ENCODE assay signal across 21 cellular contexts in genomic region chr9:122115176-122116035, GRCh38. TPM values are rescaled to one million over a fixed set of nuclear protein-coding genes. Genes with fewer than 3 reads are reported as not detected.
DNase-seq lines count a peak whose midpoint lies in the region; ATAC-seq and TF ChIP-seq lines count a peak whose summit lies in the region.
"Had no signal": no experiment of that assay in that cellular context is flagged by ENCODE, and none has a peak within 500 bp of the region (broad histone marks: within the 10 kb centered on the region; RNA-seq: fewer than 3 reads in every experiment).

No MANE protein-coding gene starts in this region.

- no peak overlapping the region for H4K91ac ChIP-seq in H9 (ENCODE audit: insufficient read length, low read depth, low read length)

- H3K23me2 ChIP-seq in H9 (ENCODE audit: insufficient read length, low read depth, low read length, poor library complexity, severe bottlenecking): no peaks in the 10 kb centered on the region

- H3K36me3 ChIP-seq in NT2/D1 (ENCODE audit: insufficient read depth, insufficient read length, low read length) (no peaks in the 10 kb centered on the region), upper lobe of right lung (no peaks in the 10 kb centered on the region)
- H3K36me3 ChIP-seq: BLaER1, SJSA1 had no signal

- no peaks in the 10 kb centered on the region for H3K36me3 Mint-ChIP-seq in H9 (ENCODE audit: insufficient read depth in 1 of 3, low read depth in 3 of 3)
- no peaks in the 10 kb centered on the region for H3K36me3 Mint-ChIP-seq in neural crest cell (ENCODE audit: low read depth)
- H3K36me3 Mint-ChIP-seq: CD8-positive, alpha-beta T cell had no signal

- H4K5ac ChIP-seq in H9 (ENCODE audit: insufficient read length, low read depth, low read length): no peak overlapping the region

- H2BK12ac ChIP-seq in H9 (ENCODE audit: insufficient read length, low read depth, low read length): no peak overlapping the region

- no peak overlapping the region for H2BK5ac ChIP-seq in H9 (ENCODE audit: insufficient read length, low read length)

- H4K8ac ChIP-seq in H9 (replicated peaks; ENCODE audit: insufficient read length, low read depth, low read length): no peak overlapping the region

- no peak overlapping the region for H3K4me3 ChIP-seq in NT2/D1 (ENCODE audit: insufficient read length, low read depth)
- H3K4me3 ChIP-seq in upper lobe of right lung: no peak overlapping the region
- H3K4me3 ChIP-seq: BLaER1, GM12878, SJSA1 had no signal

- H3K27me3 ChIP-seq in H9 (ENCODE audit: insufficient read depth, low read length): no peaks in the 10 kb centered on the region
- no peaks in the 10 kb centered on the region for H3K27me3 ChIP-seq in NT2/D1 (ENCODE audit: insufficient read depth, insufficient read length)
- no peaks in the 10 kb centered on the region for H3K27me3 ChIP-seq in upper lobe of right lung
- H3K27me3 ChIP-seq: BLaER1, SJSA1 had no signal

- H3K9me3 ChIP-seq in H9 (ENCODE audit: control insufficient read depth, low read depth, low read length): no peaks in the 10 kb centered on the region
- no peaks in the 10 kb centered on the region for H3K9me3 ChIP-seq in NT2/D1 (ENCODE audit: insufficient read depth, low read length)
- no peaks in the 10 kb centered on the region for H3K9me3 ChIP-seq in upper lobe of right lung
- H3K9me3 ChIP-seq: BLaER1, SJSA1 had no signal

- H3K14ac ChIP-seq in H9 (ENCODE audit: insufficient read depth, low read length): peak overlapping the region; percentile 62

- DNase-seq in NCI-H2171 treated with DMSO at 0.1 percent for 48 hours (lab: John Stamatoyannopoulos, UW) (peak; percentile 61), NCI-H2171 (lab: John Stamatoyannopoulos, UW) (no peak), H9 (no peak), NT2/D1 (ENCODE audit: low read depth, low spot score) (no peak), neural crest cell (ENCODE audit: low read depth, low spot score) (no peak), midbrain (lab: John Stamatoyannopoulos, UW) (no peak), GM20000 (ENCODE audit: low spot score) (no peak), upper lobe of right lung (no peak)
- DNase-seq: CD8-positive, alpha-beta T cell; GDM1; NCI-H187 treated with DMSO at 0.1 percent for 48 hours; PC-3 had no signal

- no peaks in the 10 kb centered on the region for H3K79me1 ChIP-seq in H9 (ENCODE audit: insufficient read depth, low read depth, low read length, poor library complexity, severe bottlenecking)

- H3K9me3 Mint-ChIP-seq in H9 (no peaks in the 10 kb centered on the region), neural crest cell (no peaks in the 10 kb centered on the region)
- H3K9me3 Mint-ChIP-seq: CD8-positive, alpha-beta T cell had no signal

- no peak for TF ChIP-seq CTCF in H9 (conservative IDR thresholded peaks at IDR 0.05)
- no peak for TF ChIP-seq CTCF in neural crest cell (conservative IDR thresholded peaks at IDR 0.05)
- TF ChIP-seq CTCF in GM20000 (IDR thresholded peaks at IDR 0.05; ENCODE audit: extremely low read depth, missing control alignments): no peak
- no peak for TF ChIP-seq CTCF in upper lobe of right lung (IDR thresholded peaks at IDR 0.05)

- H4K20me1 ChIP-seq in H9 (ENCODE audit: control insufficient read depth, insufficient read depth, insufficient read length): no peaks in the 10 kb centered on the region
- H4K20me1 ChIP-seq: BLaER1 had no signal

- H3K27ac ChIP-seq in H9 (ENCODE audit: insufficient read length, low read depth, low read length): no peak overlapping the region
- no peak overlapping the region for H3K27ac ChIP-seq in upper lobe of right lung
- H3K27ac ChIP-seq: BLaER1, RWPE1, SJSA1 had no signal

- H3K9ac ChIP-seq in H9 (ENCODE audit: extremely low read depth, insufficient read length, low read length) (no peak overlapping the region), NT2/D1 (ENCODE audit: insufficient read length, low read depth) (peak overlapping the region; percentile 13)
- H3K9ac ChIP-seq: BLaER1 had no signal

- H2AFZ ChIP-seq in H9 (ENCODE audit: low read length): no peak overlapping the region

- peak overlapping the region; percentile 3 for H3K18ac ChIP-seq in H9 (ENCODE audit: insufficient read length, low read depth, low read length)

- H3K79me2 ChIP-seq in H9 (ENCODE audit: insufficient read depth, low read length): no peaks in the 10 kb centered on the region

- H3K4me3 Mint-ChIP-seq in H9 (no peak overlapping the region; a peak in 2 of 5 replicates), neural crest cell (no peak overlapping the region)
- H3K4me3 Mint-ChIP-seq: CD8-positive, alpha-beta T cell had no signal

- H3K27ac Mint-ChIP-seq in H9 (peak overlapping the region in 1 of 3 experiments; percentile 42; a peak in 1 of 7 replicates), neural crest cell (ENCODE audit: unreplicated experiment) (peak overlapping the region; percentile 43)
- H3K27ac Mint-ChIP-seq: CD8-positive, alpha-beta T cell had no signal

- H3K27me3 Mint-ChIP-seq in H9 (ENCODE audit: low read depth) (no peaks in the 10 kb centered on the region; the same call in none of the 2 replicates), neural crest cell (ENCODE audit: low read depth) (peaks cover 12% of the 10 kb centered on the region)

- no peak overlapping the region for H2BK20ac ChIP-seq in H9 (ENCODE audit: low read depth, low read length, poor library complexity, severe bottlenecking)

- H3K4me1 ChIP-seq in H9 (ENCODE audit: insufficient read depth, low read length) (peaks cover 5% of the 10 kb centered on the region; the same call in 1 of the 2 replicates), NT2/D1 (ENCODE audit: insufficient read depth, insufficient read length) (peaks cover 25% of the 10 kb centered on the region), upper lobe of right lung (no peaks in the 10 kb centered on the region)
- H3K4me1 ChIP-seq: BLaER1, SJSA1 had no signal

- H3K4ac ChIP-seq in H9 (ENCODE audit: low read depth, low read length): no peak overlapping the region

- H2AK5ac ChIP-seq in H9 (ENCODE audit: insufficient read length, low read length): no peak overlapping the region

- H3K56ac ChIP-seq in H9 (ENCODE audit: insufficient read length, low read depth, low read length): no peak overlapping the region

- ATAC-seq in upper lobe of right lung: no peak
- ATAC-seq: CD8-positive, alpha-beta T cell; GM12878; PC-3 had no signal

- H3K4me1 Mint-ChIP-seq in H9 (peaks cover 41 to 44% of the 10 kb centered on the region in 2 experiments), neural crest cell (peaks cover 4% of the 10 kb centered on the region)

- no peak overlapping the region for H3T11ph ChIP-seq in H9 (ENCODE audit: low read length)

- H2BK15ac ChIP-seq in H9 (ENCODE audit: low read depth, low read length): no peak overlapping the region

- no peak overlapping the region for H3K23ac ChIP-seq in H9 (ENCODE audit: insufficient read length, low read depth, low read length)

- H2BK120ac ChIP-seq in H9 (ENCODE audit: low read depth, low read length, poor library complexity, severe bottlenecking): no peak overlapping the region

- no peak overlapping the region for H3K4me2 ChIP-seq in H9 (ENCODE audit: insufficient read depth, insufficient read length, low read length)
- H3K4me2 ChIP-seq: BLaER1 had no signal

- intact Hi-C loops in upper lobe of right lung (cut with DNase I): no loop called here

- WGBS in H9 (ENCODE audit: extremely low coverage, insufficient read length, low lambda C conversion rate): no CpG with 5 or more reads among the region's 12 CpGs

RNA-seq across cellular contexts. Expression of gene TTLL11, which starts 22.3 kb away (rescaled TPM):
- 1.5 and 1.9 TPM in 2 replicates for total RNA-seq in H9 (2021)
- 8.6 and 9.1 TPM in 2 replicates for total RNA-seq in neural crest cell
- 10.7 TPM for total RNA-seq in upper lobe of right lung

RNA-seq across cellular contexts. Expression of gene NDUFA8, which starts 44.2 kb away (rescaled TPM):
- total RNA-seq in H9 (2021) (60.7 and 65.1 TPM in 2 replicates), neural crest cell (51.4 and 53.8 TPM in 2 replicates), upper lobe of right lung (41.5 TPM)

RNA-seq across cellular contexts. Expression of gene MORN5, which starts 44.3 kb away (rescaled TPM):
- total RNA-seq in H9 (2021) (not detected in 2 replicates), neural crest cell (not detected in 2 replicates), upper lobe of right lung (not detected)
- total RNA-seq: A172; CD8-positive, alpha-beta T cell; GM12878; H4; HT-29; LHCN-M2; NCI-H460; PC-3; SJSA1 had no signal
